Comparison of ENCODE assay signal across 13 cellular contexts in genomic region chr4:152540293-152540674, GRCh38. TPM values are rescaled to one million over a fixed set of nuclear protein-coding genes. Genes with fewer than 3 reads are reported as not detected.
DNase-seq lines count a peak whose midpoint lies in the region; ATAC-seq and TF ChIP-seq lines count a peak whose summit lies in the region.
"Had no signal": no experiment of that assay in that cellular context is flagged by ENCODE, and none has a peak within 500 bp of the region (broad histone marks: within the 10 kb centered on the region; RNA-seq: fewer than 3 reads in every experiment).

No MANE protein-coding gene starts in this region.

- ATAC-seq in GM18511 (IDR thresholded peaks at IDR 0.05; ENCODE audit: unreplicated experiment) = peak; percentile 29
- peak; percentile 18 for ATAC-seq in HG02623 (IDR thresholded peaks at IDR 0.05; ENCODE audit: unreplicated experiment)
- ATAC-seq in activated naive CD8-positive, alpha-beta T cell treated with anti-CD3 and anti-CD28 coated beads, Interleukin-2, amount 50 U/mL, for 24 hours = no peak
- ATAC-seq in HG03097 (IDR thresholded peaks at IDR 0.05; ENCODE audit: low FRiP score, unreplicated experiment) = no peak

- peak overlapping the region in 1 of 8 donors; percentile 42 for H3K4me3 Mint-ChIP-seq in CD4-positive, alpha-beta memory T cell
- no peak overlapping the region for H3K4me3 Mint-ChIP-seq in activated naive CD8-positive, alpha-beta T cell treated with anti-CD3 and anti-CD28 coated beads, Interleukin-2, amount 50 U/mL, for 24 hours

- peaks cover 5% of the 10 kb centered on the region for H3K36me3 ChIP-seq in CD4-positive, alpha-beta memory T cell (ENCODE audit: insufficient read depth, low read length)
- H3K36me3 ChIP-seq in thyroid gland (no peaks in the 10 kb centered on the region), colonic mucosa (no peaks in the 10 kb centered on the region)
- H3K36me3 ChIP-seq: SJCRH30 had no signal

- H3K4me1 Mint-ChIP-seq in CD4-positive, alpha-beta memory T cell = peaks cover 26 to 71% (median 45%) of the 10 kb centered on the region in 4 donors
- H3K4me1 Mint-ChIP-seq in activated naive CD8-positive, alpha-beta T cell treated with anti-CD3 and anti-CD28 coated beads, Interleukin-2, amount 50 U/mL, for 24 hours = peaks cover 43% of the 10 kb centered on the region

- POLR2A ChIA-PET in CD4-positive, alpha-beta memory T cell (lab: Charles Lee; ENCODE audit: partially characterized antibody) = interaction anchor here (1.6 to 12.5 kb wide), 2 partner anchors 9 to 13 kb away, joined by 5 to 327 read pairs; no protein-coding TSS in a partner anchor

- peaks cover 7 to 26% of the 10 kb centered on the region in 2 donors for H3K36me3 Mint-ChIP-seq in CD4-positive, alpha-beta memory T cell
- H3K36me3 Mint-ChIP-seq in activated naive CD8-positive, alpha-beta T cell treated with anti-CD3 and anti-CD28 coated beads, Interleukin-2, amount 50 U/mL, for 24 hours (ENCODE audit: low read depth) = peaks cover 8% of the 10 kb centered on the region

- DNase-seq in CD4-positive, alpha-beta memory T cell = no peak
- no peak for DNase-seq in activated naive CD8-positive, alpha-beta T cell treated with anti-CD3 and anti-CD28 coated beads, Interleukin-2, amount 50 U/mL, for 24 hours
- no peak for DNase-seq in thyroid gland
- DNase-seq in colonic mucosa = no peak
- no peak for DNase-seq in NAMALWA (ENCODE audit: low spot score)
- DNase-seq: activated effector memory CD4-positive, alpha-beta T cell treated with anti-CD3 and anti-CD28 coated beads, Interleukin-2, amount 50 U/mL, for 16 hours; GF-D8; NCI-H1105 treated with DMSO at 0.1 percent for 48 hours; SJCRH30 had no signal

- H3K27me3 ChIP-seq in CD4-positive, alpha-beta memory T cell (ENCODE audit: insufficient read depth, low read length) = no peaks in the 10 kb centered on the region
- H3K27me3 ChIP-seq in thyroid gland = no peaks in the 10 kb centered on the region
- no peaks in the 10 kb centered on the region for H3K27me3 ChIP-seq in colonic mucosa
- H3K27me3 ChIP-seq: SJCRH30 had no signal

- H3K9me3 ChIP-seq in CD4-positive, alpha-beta memory T cell (ENCODE audit: control insufficient read depth in 1 of 2, low read length in 2 of 2) = no peaks in the 10 kb centered on the region
- H3K9me3 ChIP-seq in thyroid gland (no peaks in the 10 kb centered on the region), colonic mucosa (no peaks in the 10 kb centered on the region)
- H3K9me3 ChIP-seq: SJCRH30 had no signal

- H3K27me3 Mint-ChIP-seq in CD4-positive, alpha-beta memory T cell = no peaks in the 10 kb centered on the region
- H3K27me3 Mint-ChIP-seq in activated naive CD8-positive, alpha-beta T cell treated with anti-CD3 and anti-CD28 coated beads, Interleukin-2, amount 50 U/mL, for 24 hours = no peaks in the 10 kb centered on the region

- no peak for TF ChIP-seq POLR2A in thyroid gland (IDR thresholded peaks at IDR 0.05)

- no peak overlapping the region for H3K9ac ChIP-seq in colonic mucosa (ENCODE audit: low read depth in 2 of 2, low read length in 2 of 2)

- H3K4me1 ChIP-seq in CD4-positive, alpha-beta memory T cell (ENCODE audit: insufficient read depth, low read length) = peaks cover 50% of the 10 kb centered on the region
- H3K4me1 ChIP-seq in thyroid gland = peaks cover 9 to 11% of the 10 kb centered on the region in 2 donors
- no peaks in the 10 kb centered on the region for H3K4me1 ChIP-seq in colonic mucosa
- H3K4me1 ChIP-seq: SJCRH30 had no signal

- TF ChIP-seq CTCF in thyroid gland (IDR thresholded peaks at IDR 0.05) (no peak), colonic mucosa (IDR thresholded peaks at IDR 0.05) (no peak)

- 96% methylated on average over 3 of the region's 4 CpGs for whole genome bisulfite sequencing in thyroid gland, 2 donors

- H3K27ac ChIP-seq in CD4-positive, alpha-beta memory T cell (ENCODE audit: low read depth, low read length) = no peak overlapping the region
- no peak overlapping the region for H3K27ac ChIP-seq in thyroid gland
- no peak overlapping the region for H3K27ac ChIP-seq in colonic mucosa
- H3K27ac ChIP-seq: SJCRH30 had no signal

- intact Hi-C loops in CD4-positive, alpha-beta memory T cell (cut with micrococcal nuclease) = no loop called here
- intact Hi-C loops in thyroid gland (cut with DNase I) (no loop called here), colonic mucosa (cut with DNase I) (no loop called here)

- CTCF ChIA-PET in CD4-positive, alpha-beta memory T cell (lab: Charles Lee; ENCODE audit: partially characterized antibody) = interaction anchor here (0.6 to 8.5 kb wide), 2 partner anchors 13 to 29 kb away, joined by 3 to 76 read pairs; no protein-coding TSS in a partner anchor

- peaks cover 0 to 4% (median 0%) of the 10 kb centered on the region in 8 donors for H3K9me3 Mint-ChIP-seq in CD4-positive, alpha-beta memory T cell
- no peaks in the 10 kb centered on the region for H3K9me3 Mint-ChIP-seq in activated naive CD8-positive, alpha-beta T cell treated with anti-CD3 and anti-CD28 coated beads, Interleukin-2, amount 50 U/mL, for 24 hours

- H3K27ac Mint-ChIP-seq in CD4-positive, alpha-beta memory T cell = peak overlapping the region in 6 of 7 donors; percentile 22 to 78 (median 42)
- H3K27ac Mint-ChIP-seq in activated naive CD8-positive, alpha-beta T cell treated with anti-CD3 and anti-CD28 coated beads, Interleukin-2, amount 50 U/mL, for 24 hours = peak overlapping the region; percentile 71

- no peak overlapping the region for H3K4me3 ChIP-seq in CD4-positive, alpha-beta memory T cell (ENCODE audit: low read length in 2 of 2)
- no peak overlapping the region for H3K4me3 ChIP-seq in thyroid gland (replicated peaks in 1 of 3)
- H3K4me3 ChIP-seq in colonic mucosa = no peak overlapping the region
- H3K4me3 ChIP-seq: lung, SJCRH30 had no signal

RNA-seq across cellular contexts. Expression of gene FBXW7, which starts 4.4 kb away (rescaled TPM):
- total RNA-seq in CD4-positive, alpha-beta memory T cell = 100 to 1,000 TPM; 138 to 148 TPM
- polyA plus RNA-seq in CD4-positive, alpha-beta memory T cell = 10 to 100 TPM; 36.2 to 47.9 TPM
- total RNA-seq in thyroid gland (100 to 1,000 TPM in 1 of 4 donors, 10 to 100 TPM in 3; 72.2 to 105 (median 87.1) TPM), colonic mucosa (10 to 100 TPM; 29.3 to 29.5 TPM)

Comparison
In these comparisons a context has a peak if more than half of its experiments do, and no peak if none do; other contexts are left out.
1. ATAC-seq: peak in GM18511 (single experiment) and HG02623 (single experiment); none in activated naive CD8-positive, alpha-beta T cell treated with anti-CD3 and anti-CD28 coated beads, Interleukin-2, amount 50 U/mL, for 24 hours (single experiment) and HG03097 (single experiment).